8 cellular contexts compared by ENCODE assay signal in the genomic region with DNA sequence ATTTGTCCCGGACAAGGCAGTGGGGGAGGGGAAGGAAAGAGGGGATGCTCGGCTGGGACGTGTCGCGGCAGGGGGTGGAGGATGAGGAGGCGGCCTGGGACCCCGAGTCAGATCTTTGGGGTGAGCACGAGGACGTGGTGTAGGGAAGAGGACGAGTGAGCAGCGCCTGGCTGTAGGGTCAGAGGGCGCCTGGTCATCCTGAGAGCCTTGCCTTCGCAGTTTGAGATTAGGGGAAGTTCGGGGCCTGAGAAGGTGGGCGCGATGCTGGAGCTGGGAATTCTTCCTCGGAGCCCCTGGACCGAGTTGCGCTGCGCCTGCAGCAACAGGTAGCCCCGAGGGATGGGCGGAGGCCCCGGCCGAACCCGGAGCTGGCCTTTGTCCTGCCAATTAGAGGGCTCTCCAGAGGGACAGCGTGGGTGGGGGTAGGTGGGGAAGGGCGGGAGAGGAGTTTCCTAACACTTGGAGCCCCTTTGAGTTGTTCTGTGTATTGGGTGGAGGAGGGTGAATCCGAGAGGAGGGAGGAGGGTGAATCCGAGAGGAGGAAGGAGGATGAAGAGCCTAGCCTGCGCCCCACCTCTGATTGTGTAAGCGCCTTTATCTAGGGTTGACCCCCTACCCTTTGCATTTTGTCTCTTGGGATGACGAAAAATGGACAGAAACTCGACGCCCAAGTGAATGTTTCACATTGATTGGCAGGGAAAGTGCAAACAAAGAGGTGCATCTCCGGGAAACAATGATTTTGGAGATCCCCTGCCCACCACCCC.
A peak's percentile ranks its signal among the peaks of the same experiment; 100 is the strongest.
DNase-seq lines count a peak whose midpoint lies in the region; ATAC-seq and TF ChIP-seq lines count a peak whose summit lies in the region.

No MANE protein-coding gene starts in this region.

- no peak for TF ChIP-seq EP300 in ovary (IDR thresholded peaks at IDR 0.05)

- H3K27me3 ChIP-seq in Panc1 (ENCODE audit: control insufficient read depth, insufficient read depth, low read length) = no peaks in the 10 kb centered on the region
- no peaks in the 10 kb centered on the region for H3K27me3 ChIP-seq in ovary

- H3K4me3 ChIP-seq in Panc1 (ENCODE audit: low read depth in 2 of 2, low read length in 2 of 2) (peak overlapping the region; percentile 59 to 78), fibroblast of the aortic adventitia (ENCODE audit: low read depth, low read length) (peak overlapping the region; percentile 67), ovary (peak overlapping the region; percentile 76)

- CTCF ChIA-PET in Panc1 (lab: Charles Lee) = no interaction called here

- intact Hi-C loops in Panc1 (cut with micrococcal nuclease; ENCODE audit: unreplicated experiment) = no loop called here
- intact Hi-C loops in ovary (cut with DNase I) = loop anchor here in 2 of 4 donors (2.0 to 5.0 kb wide), 2 partner anchors 68 to 69 kb away; no protein-coding TSS in a partner anchor

- H3K36me3 ChIP-seq in Panc1 (ENCODE audit: control insufficient read depth, insufficient read depth, low read length) = no peaks in the 10 kb centered on the region
- no peaks in the 10 kb centered on the region for H3K36me3 ChIP-seq in ovary

- 1 to 3% (median 1%) methylated on average over 35 of the region's 35 CpGs for WGBS in ovary, 3 donors

- in situ Hi-C loops in Panc1 (cut with HindIII; ENCODE audit: low pct_unique_long_range_greater_than_20kb, low sequenced_read_pairs) = no loop called here

- no peaks in the 10 kb centered on the region for H3K9me3 ChIP-seq in Panc1 (ENCODE audit: control insufficient read depth, insufficient read depth, low read depth, low read length)
- H3K9me3 ChIP-seq in ovary = no peaks in the 10 kb centered on the region

- TF ChIP-seq POLR2A in ovary (IDR thresholded peaks at IDR 0.05) = no peak

- H3K27ac ChIP-seq in Panc1 (ENCODE audit: low read length) = peak overlapping the region; percentile 20; the same call in 1 of the 2 replicates
- peak overlapping the region; percentile 70 to 83 for H3K27ac ChIP-seq in ovary

- BruUV-seq in Panc1 (replicated peaks; lab: Mats Ljungman, UMichigan) = no TSS peak

- H3K4me1 ChIP-seq in Panc1 (ENCODE audit: control insufficient read depth, insufficient read depth, low read length) (no peaks in the 10 kb centered on the region; the same call in none of the 2 replicates), ovary (ENCODE audit: insufficient read depth) (no peaks in the 10 kb centered on the region)

- TF ChIP-seq CTCF in Panc1 (IDR thresholded peaks at IDR 0.05) = no peak
- no peak for TF ChIP-seq CTCF in fibroblast of the aortic adventitia (IDR thresholded peaks at IDR 0.05; ENCODE audit: insufficient read depth, low read length)
- TF ChIP-seq CTCF in ovary (IDR thresholded peaks at IDR 0.05) = no peak

- 0 out of 2 replicates have a peak, but pooled peaks have one; percentile 28 for ATAC-seq in Panc1

- POLR2A ChIA-PET in Panc1 (lab: Charles Lee) = no interaction called here

- DNase-seq in Daoy (ENCODE audit: low read depth) (peak; percentile 16), Panc1 (ENCODE audit: low read depth, low spot score) (no peak), fibroblast of the aortic adventitia (ENCODE audit: low read depth) (no peak), ovary (peak; percentile 40 to 63 (median 57)), NAMALWA (ENCODE audit: low spot score) (no peak), NOMO-1 (lab: John Stamatoyannopoulos, UW; ENCODE audit: unreplicated experiment in 2 of 2) (no peak), NCI-H1694 treated with DMSO at 0.1 percent for 48 hours (lab: John Stamatoyannopoulos, UW) (no peak), NCI-H2227 (lab: John Stamatoyannopoulos, UW; ENCODE audit: unreplicated experiment) (no peak)

Comparison
In these comparisons a context has a peak if more than half of its experiments do, and no peak if none do; other contexts are left out.
1. DNase-seq: peak in Daoy (single experiment) and ovary (5 of 5); none in Panc1 (single experiment), fibroblast of the aortic adventitia (single experiment), NAMALWA (single experiment), NOMO-1 (0 of 2), NCI-H1694 treated with DMSO at 0.1 percent for 48 hours (single experiment) and NCI-H2227 (single experiment).
2. Peak in every context shown above with its lines, with median percentiles within 50 percentile points of each other: H3K4me3 ChIP-seq.